ENCODE assay signal across 11 cellular contexts in genomic region chr6:137722749-137723272, GRCh38.
DNase-seq lines count a peak whose midpoint lies in the region; ATAC-seq, FAIRE-seq and TF ChIP-seq lines count a peak whose summit lies in the region.
"Had no signal": no experiment of that assay in that cellular context is flagged by ENCODE, and none has a peak within 500 bp of the region (broad histone marks: within the 10 kb centered on the region; RNA-seq: fewer than 3 reads in every experiment).

No MANE protein-coding gene starts in this region.

- no peaks in the 10 kb centered on the region for H4K20me1 ChIP-seq in astrocyte (ENCODE audit: insufficient read depth, low read length)

- peaks cover 2% of the 10 kb centered on the region for H3K36me3 Mint-ChIP-seq in astrocyte (ENCODE audit: low read depth, unreplicated experiment)

- H3K27ac Mint-ChIP-seq in astrocyte (ENCODE audit: unreplicated experiment): peak overlapping the region; percentile 79

- H3K14ac ChIP-seq in trophoblast cell (ENCODE audit: low read length): no peak overlapping the region

- peak overlapping the region; percentile 91 for H2BK12ac ChIP-seq in trophoblast cell (ENCODE audit: low read length)

- no peaks in the 10 kb centered on the region for H3K27me3 ChIP-seq in astrocyte (ENCODE audit: insufficient read depth, low read length)
- no peaks in the 10 kb centered on the region for H3K27me3 ChIP-seq in trophoblast cell (ENCODE audit: insufficient read depth, low read length)
- H3K27me3 ChIP-seq: suprapubic skin had no signal

- H3K36me3 ChIP-seq in astrocyte (ENCODE audit: insufficient read depth, low read length): no peaks in the 10 kb centered on the region
- no peaks in the 10 kb centered on the region for H3K36me3 ChIP-seq in trophoblast cell (ENCODE audit: control insufficient read depth in 1 of 2, insufficient read depth in 2 of 2, low read length in 2 of 2)
- H3K36me3 ChIP-seq: suprapubic skin had no signal

- H3K9me3 ChIP-seq in astrocyte (ENCODE audit: insufficient read depth, low read depth, low read length): no peaks in the 10 kb centered on the region
- no peaks in the 10 kb centered on the region for H3K9me3 ChIP-seq in trophoblast cell (ENCODE audit: insufficient read depth, low read depth, low read length)
- H3K9me3 ChIP-seq: suprapubic skin had no signal

- no peak overlapping the region for H2BK120ac ChIP-seq in trophoblast cell (ENCODE audit: insufficient read depth, low read length, poor library complexity)

- no peak overlapping the region for H2BK5ac ChIP-seq in trophoblast cell (ENCODE audit: low read depth, low read length, poor library complexity)

- no peak overlapping the region for H4K12ac ChIP-seq in trophoblast cell (ENCODE audit: low read depth, low read length)

- no peak overlapping the region for H3K4me2 ChIP-seq in astrocyte (ENCODE audit: low read length)
- no peak overlapping the region for H3K4me2 ChIP-seq in trophoblast cell (ENCODE audit: low read length)

- H3K79me1 ChIP-seq in trophoblast cell (ENCODE audit: low read length): peaks cover 4% of the 10 kb centered on the region

- DNase-seq in SIG-M5 treated with dmso at 0.1 percent for 504 hours (lab: John Stamatoyannopoulos, UW; ENCODE audit: unreplicated experiment): peak; percentile 37
- no peak for DNase-seq in SIG-M5 (lab: John Stamatoyannopoulos, UW)
- peak; percentile 57 for DNase-seq in astrocyte (ENCODE audit: low read depth)
- DNase-seq in trophoblast cell: no peak
- DNase-seq in NCI-H146 (lab: John Stamatoyannopoulos, UW): no peak
- DNase-seq in GM03348 (ENCODE audit: low spot score): no peak
- no peak for DNase-seq in mucosa of gallbladder (ENCODE audit: low spot score)
- DNase-seq: left ventricle myocardium superior had no signal

- H3K4me3 ChIP-seq in astrocyte (ENCODE audit: insufficient read depth, low read depth, low read length): no peak overlapping the region
- H3K4me3 ChIP-seq in trophoblast cell (ENCODE audit: low read depth, low read length): no peak overlapping the region
- H3K4me3 ChIP-seq: suprapubic skin had no signal

- H3K79me2 ChIP-seq in astrocyte (ENCODE audit: insufficient read depth, low read length) (no peaks in the 10 kb centered on the region), trophoblast cell (ENCODE audit: control insufficient read depth, insufficient read depth, low read length, poor library complexity) (no peaks in the 10 kb centered on the region)

- no peak overlapping the region for H3K27ac ChIP-seq in astrocyte (ENCODE audit: low read depth, low read length)
- no peak overlapping the region for H3K27ac ChIP-seq in trophoblast cell (ENCODE audit: low read depth, low read length)
- H3K27ac ChIP-seq: suprapubic skin had no signal

- no peak for TF ChIP-seq CTCF in astrocyte (IDR thresholded peaks at IDR 0.05; ENCODE audit: insufficient read depth, low read depth, low read length)

- no peak overlapping the region for H3K4me3 Mint-ChIP-seq in astrocyte (ENCODE audit: unreplicated experiment)

- peak; percentile 54 for ATAC-seq in HG03460 (IDR thresholded peaks at IDR 0.05; ENCODE audit: unreplicated experiment)
- ATAC-seq: left ventricle myocardium superior had no signal

- no peak overlapping the region for H2AFZ ChIP-seq in astrocyte (ENCODE audit: low read depth, low read length)
- no peak overlapping the region for H2AFZ ChIP-seq in trophoblast cell (ENCODE audit: insufficient read depth, low read length, poor library complexity)

- H3K9me3 Mint-ChIP-seq in astrocyte (ENCODE audit: unreplicated experiment): peaks cover 4% of the 10 kb centered on the region

- no CpG with 5 or more reads among the region's 5 CpGs for WGBS in trophoblast cell (ENCODE audit: extremely low coverage, insufficient coverage, insufficient read length)

- peaks cover 5% of the 10 kb centered on the region for H3K4me1 Mint-ChIP-seq in astrocyte (ENCODE audit: low read depth, unreplicated experiment)

- no peak overlapping the region for H2AK5ac ChIP-seq in trophoblast cell (ENCODE audit: low read length)

- H4K8ac ChIP-seq in trophoblast cell (ENCODE audit: low read depth, low read length): no peak overlapping the region

- H3K18ac ChIP-seq in trophoblast cell (ENCODE audit: low read length): no peak overlapping the region

- H3K4me1 ChIP-seq in astrocyte (ENCODE audit: insufficient read depth, low read length) (no peaks in the 10 kb centered on the region), trophoblast cell (ENCODE audit: control insufficient read depth in 1 of 2, insufficient read depth in 2 of 2, low read length in 2 of 2) (peaks cover 0 to 5% of the 10 kb centered on the region in 2 experiments)
- H3K4me1 ChIP-seq: suprapubic skin had no signal

- H3K27me3 Mint-ChIP-seq in astrocyte (ENCODE audit: low read depth, unreplicated experiment): no peaks in the 10 kb centered on the region

- H4K91ac ChIP-seq in trophoblast cell (ENCODE audit: low read depth, low read length): peak overlapping the region; percentile 57

- H3K9ac ChIP-seq in astrocyte (ENCODE audit: low read length): no peak overlapping the region
- no peak overlapping the region for H3K9ac ChIP-seq in trophoblast cell (ENCODE audit: low read length)

- no peak overlapping the region for H3K23ac ChIP-seq in trophoblast cell (ENCODE audit: low read length)

- no peak overlapping the region for H3K4ac ChIP-seq in trophoblast cell (ENCODE audit: low read depth, low read length)

- FAIRE-seq in astrocyte (lab: Jason Lieb, UNC): no peak
- FAIRE-seq: A204.1 had no signal

Comparison
In these comparisons a context has a peak if more than half of its experiments do, and no peak if none do; other contexts are left out.
1. DNase-seq: peak in SIG-M5 treated with dmso at 0.1 percent for 504 hours (single experiment) and astrocyte (single experiment); none in SIG-M5 (single experiment), trophoblast cell (0 of 2), NCI-H146 (single experiment), GM03348 (single experiment) and mucosa of gallbladder (single experiment).